ENCODE assay signal across 10 cellular contexts in genomic region chr7:36440880-36441279, GRCh38. TPM values are rescaled to one million over a fixed set of nuclear protein-coding genes. Genes with fewer than 3 reads are reported as not detected.
DNase-seq lines count a peak whose midpoint lies in the region; ATAC-seq, FAIRE-seq and TF ChIP-seq lines count a peak whose summit lies in the region.
"Had no signal": no experiment of that assay in that cellular context is flagged by ENCODE, and none has a peak within 500 bp of the region (broad histone marks: within the 10 kb centered on the region; RNA-seq: fewer than 3 reads in every experiment).

No MANE protein-coding gene starts in this region.

- H3K36me3 ChIP-seq in BE2C (peaks cover 52% of the 10 kb centered on the region), keratinocyte (ENCODE audit: control insufficient read depth in 2 of 2, extremely low read depth in 1 of 2, insufficient read depth in 2 of 2, low read length in 2 of 2) (peaks cover 4 to 13% of the 10 kb centered on the region in 2 experiments), ovary (no peaks in the 10 kb centered on the region)

- H4K20me1 ChIP-seq in keratinocyte (ENCODE audit: control insufficient read depth, extremely low read depth, insufficient read depth, low read length), result no peaks in the 10 kb centered on the region

- H3K4me2 ChIP-seq in keratinocyte (ENCODE audit: control insufficient read depth, extremely low read depth, insufficient read depth, low read depth, low read length), result no peak overlapping the region

- no peak for TF ChIP-seq EP300 in ovary (IDR thresholded peaks at IDR 0.05)

- H3K9me1 ChIP-seq in keratinocyte (ENCODE audit: control insufficient read depth, extremely low read depth, insufficient read depth, low read length), result no peaks in the 10 kb centered on the region

- no peak overlapping the region for H3K4me3 ChIP-seq in BE2C (ENCODE audit: low read depth, low read length)
- no peak overlapping the region for H3K4me3 ChIP-seq in keratinocyte (ENCODE audit: control insufficient read depth in 2 of 3, extremely low read depth in 1 of 3, insufficient read depth in 2 of 3, low read depth in 1 of 3, low read length in 3 of 3)
- no peak overlapping the region for H3K4me3 ChIP-seq in ovary
- H3K4me3 ChIP-seq: HAP-1 had no signal

- H3K27me3 ChIP-seq in BE2C (no peaks in the 10 kb centered on the region), keratinocyte (ENCODE audit: control insufficient read depth, extremely low read depth, insufficient read depth, low read length) (no peaks in the 10 kb centered on the region), ovary (no peaks in the 10 kb centered on the region)

- H3K27ac ChIP-seq in keratinocyte (ENCODE audit: control insufficient read depth, insufficient read depth, low read length), result no peak overlapping the region
- H3K27ac ChIP-seq in ovary, result no peak overlapping the region

- H2AFZ ChIP-seq in keratinocyte (ENCODE audit: control insufficient read depth, low read length), result no peak overlapping the region

- no peaks in the 10 kb centered on the region for H3K4me1 ChIP-seq in BE2C
- no peaks in the 10 kb centered on the region for H3K4me1 ChIP-seq in keratinocyte (ENCODE audit: control insufficient read depth, extremely low read depth, insufficient read depth, low read length)
- peaks cover 4% of the 10 kb centered on the region for H3K4me1 ChIP-seq in ovary (ENCODE audit: insufficient read depth)
- H3K4me1 ChIP-seq: HAP-1 had no signal

- peaks cover 12% of the 10 kb centered on the region for H3K79me2 ChIP-seq in keratinocyte (ENCODE audit: control insufficient read depth, insufficient read depth, low read length)

- no peak for FAIRE-seq in keratinocyte (lab: Jason Lieb, UNC)

- CTCF ChIA-PET in Calu3 (lab: Charles Lee), result interaction anchor here (1.0 to 1.6 kb wide), 7 partner anchors 30 to 760 kb away, joined by 3 to 9 read pairs (median 5); no protein-coding TSS in a partner anchor

- H3K9me3 ChIP-seq in BE2C (no peaks in the 10 kb centered on the region), keratinocyte (ENCODE audit: control insufficient read depth, low read depth, low read length) (no peaks in the 10 kb centered on the region), ovary (no peaks in the 10 kb centered on the region)
- H3K9me3 ChIP-seq: HAP-1 had no signal

- no peak for TF ChIP-seq POLR2A in ovary (IDR thresholded peaks at IDR 0.05)

- H3K4me3 Mint-ChIP-seq in HFFc6 (no peak overlapping the region), Calu3 (ENCODE audit: low read depth, unreplicated experiment) (no peak overlapping the region)
- H3K4me3 Mint-ChIP-seq: dendritic cell treated with granulocyte-macrophage colony-stimulating factor and Interleukin-4, amounts not matched to agents 40 ng/mL and 50 ng/mL, for 4 days had no signal

- BruUV-seq in Calu3 (replicated peaks; lab: Mats Ljungman, UMichigan), result no TSS peak

- H3K9me3 Mint-ChIP-seq in HFFc6 (no peaks in the 10 kb centered on the region), Calu3 (ENCODE audit: low read depth, unreplicated experiment) (no peaks in the 10 kb centered on the region)
- H3K9me3 Mint-ChIP-seq: dendritic cell treated with granulocyte-macrophage colony-stimulating factor and Interleukin-4, amounts not matched to agents 40 ng/mL and 50 ng/mL, for 4 days had no signal

- H3K27me3 Mint-ChIP-seq in HFFc6 (ENCODE audit: insufficient read depth) (no peaks in the 10 kb centered on the region), Calu3 (ENCODE audit: unreplicated experiment) (no peaks in the 10 kb centered on the region)
- H3K27me3 Mint-ChIP-seq: dendritic cell treated with granulocyte-macrophage colony-stimulating factor and Interleukin-4, amounts not matched to agents 40 ng/mL and 50 ng/mL, for 4 days had no signal

- DNase-seq in BE2C (no peak), HFFc6 (peak; percentile 33), keratinocyte (ENCODE audit: low read depth, low spot score) (no peak), ovary (no peak), NCI-H1436 treated with DMSO at 0.1 percent for 48 hours (lab: John Stamatoyannopoulos, UW) (no peak), Calu3 (no peak)

- WGBS in ovary, 3 donors, result 31 to 41% (median 36%) methylated on average over 3 of the region's 3 CpGs

- peaks cover 13% of the 10 kb centered on the region for H3K4me1 Mint-ChIP-seq in HFFc6 (ENCODE audit: low read depth)
- no peaks in the 10 kb centered on the region for H3K4me1 Mint-ChIP-seq in Calu3 (ENCODE audit: low read depth, unreplicated experiment)

- ATAC-seq in SK-N-SH treated with all-trans-retinoic acid at 6 μM for 48 hours (peak; percentile 75; the same call in 2 of the 3 replicates), HG03342 (IDR thresholded peaks at IDR 0.05; ENCODE audit: unreplicated experiment) (no peak)

- dilution Hi-C loops in keratinocyte (cut with MboI; ENCODE audit: extremely low pct_ligation_motif_present, low sequenced_read_pairs), result no loop called here

- peak; percentile 44 for TF ChIP-seq CTCF in BE2C (IDR thresholded peaks at IDR 0.05; ENCODE audit: low read depth, low read length)
- peak; percentile 80 for TF ChIP-seq CTCF in HFFc6 (IDR thresholded peaks at IDR 0.05)
- TF ChIP-seq CTCF in keratinocyte (optimal IDR thresholded peaks at IDR 0.05 in 1 of 3, IDR thresholded peaks at IDR 0.05 in 1 of 3, conservative IDR thresholded peaks at IDR 0.05 in 1 of 3; ENCODE audit: extremely low read depth in 1 of 3, insufficient read depth in 2 of 3, low read length in 3 of 3), result peak in 2 of 3 experiments; percentile 13 to 23
- no peak for TF ChIP-seq CTCF in ovary (IDR thresholded peaks at IDR 0.05)
- TF ChIP-seq CTCF in Calu3 (IDR thresholded peaks at IDR 0.05; ENCODE audit: unreplicated experiment), result no peak

- no peak overlapping the region for H3K27ac Mint-ChIP-seq in HFFc6
- H3K27ac Mint-ChIP-seq in Calu3 (ENCODE audit: unreplicated experiment), result no peak overlapping the region
- H3K27ac Mint-ChIP-seq: dendritic cell treated with granulocyte-macrophage colony-stimulating factor and Interleukin-4, amounts not matched to agents 40 ng/mL and 50 ng/mL, for 4 days had no signal

- H3K36me3 Mint-ChIP-seq in HFFc6 (ENCODE audit: low read depth) (peaks cover 21% of the 10 kb centered on the region), Calu3 (ENCODE audit: insufficient read depth, unreplicated experiment) (peaks cover 23% of the 10 kb centered on the region)

- intact Hi-C loops in ovary (cut with DNase I) (no loop called here), Calu3 (cut with micrococcal nuclease; ENCODE audit: unreplicated experiment) (loop anchor here (1.0 to 2.0 kb wide), 4 partner anchors 14 to 757 kb away; no protein-coding TSS in a partner anchor)

- no peak overlapping the region for H3K9ac ChIP-seq in keratinocyte (ENCODE audit: control insufficient read depth, extremely low read depth, insufficient read depth, low read length)

TF ChIP-seq in SK-N-SH treated with all-trans-retinoic acid at 6 μM for 48 hours, 23 proteins besides CTCF, POLR2A, EP300 and RAD21:
- no peak for TF ChIP-seq ZFP3 (CRISPR knock-in tag; IDR thresholded peaks at IDR 0.05)
- no peak for TF ChIP-seq SNAI2 (CRISPR knock-in tag; IDR thresholded peaks at IDR 0.05)
- no peak for TF ChIP-seq TCF4 (CRISPR knock-in tag; IDR thresholded peaks at IDR 0.05; ENCODE audit: borderline replicate concordance)
- no peak for TF ChIP-seq CSDC2 (CRISPR knock-in tag; IDR thresholded peaks at IDR 0.05)
- TF ChIP-seq CSRNP3 (CRISPR knock-in tag; IDR thresholded peaks at IDR 0.05), result no peak
- no peak for TF ChIP-seq PPARA (CRISPR knock-in tag; IDR thresholded peaks at IDR 0.05; ENCODE audit: borderline replicate concordance)

RNA-seq across cellular contexts. Expression of gene ANLN, which starts 51.2 kb away (rescaled TPM):
- polyA plus RNA-seq in BE2C (2012; ENCODE audit: insufficient read depth, insufficient read length, low read depth), result 5.6 TPM
- total RNA-seq in HFFc6 (2021; fragmentation: NEBNext Ultra II Directional; extraction: Animal tissue kit (Norgen Biotek cat#: 25700)), result 100 to 1,000 TPM; 109 to 291 (median 233) TPM
- polyA plus RNA-seq in keratinocyte, result 12.6 to 65.8 TPM (median 55.6 TPM) in 3 replicates
- 1.7 TPM for polyA plus RNA-seq in keratinocyte (2011; ENCODE audit: low read depth)
- polyA plus RNA-seq in keratinocyte (2011; cell fraction: cytosol; rRNA removed), result 10.6 and 16.8 TPM in 2 replicates
- 29.0 and 31.9 TPM in 2 replicates for polyA plus RNA-seq in keratinocyte (2011; cell fraction: nucleus; rRNA removed)
- 0.55 and 46.9 TPM in 2 replicates for polyA plus RNA-seq in keratinocyte (2012; ENCODE audit: low replicate concordance)
- 30.0 to 169 TPM (median 30.1 TPM) in 3 replicates for polyA minus RNA-seq in keratinocyte
- polyA minus RNA-seq in keratinocyte (2011; cell fraction: cytosol; rRNA and poly(A)+ RNA removed), result 17.8 TPM
- polyA minus RNA-seq in keratinocyte (2011; cell fraction: nucleus; rRNA and poly(A)+ RNA removed), result 20.5 and 51.1 TPM in 2 replicates
- total RNA-seq in ovary, result 1 to 10 TPM in 6 of 7 donors, under 1 TPM in 1; 0.50 to 6.0 (median 2.6) TPM
- polyA plus RNA-seq in ovary, result 1 to 10 TPM; 1.2 to 2.6 TPM
- 207 and 274 TPM in 2 replicates for total RNA-seq in Calu3 (2022)

Comparison
In these comparisons a context has a peak if more than half of its experiments do, and no peak if none do; other contexts are left out.
1. CTCF ChIP-seq: peak in BE2C (single experiment), HFFc6 (single experiment) and keratinocyte (2 of 3); none in ovary (0 of 3) and Calu3 (single experiment).
2. RNA of gene ANLN, which starts 51.2 kb away (total RNA-seq): 207 to 274 TPM in Calu3 and 109 to 291 TPM in HFFc6; 0.50 to 6.0 TPM in ovary; every median in the first group is over 10 times any median in the second.